In the genomic region with DNA sequence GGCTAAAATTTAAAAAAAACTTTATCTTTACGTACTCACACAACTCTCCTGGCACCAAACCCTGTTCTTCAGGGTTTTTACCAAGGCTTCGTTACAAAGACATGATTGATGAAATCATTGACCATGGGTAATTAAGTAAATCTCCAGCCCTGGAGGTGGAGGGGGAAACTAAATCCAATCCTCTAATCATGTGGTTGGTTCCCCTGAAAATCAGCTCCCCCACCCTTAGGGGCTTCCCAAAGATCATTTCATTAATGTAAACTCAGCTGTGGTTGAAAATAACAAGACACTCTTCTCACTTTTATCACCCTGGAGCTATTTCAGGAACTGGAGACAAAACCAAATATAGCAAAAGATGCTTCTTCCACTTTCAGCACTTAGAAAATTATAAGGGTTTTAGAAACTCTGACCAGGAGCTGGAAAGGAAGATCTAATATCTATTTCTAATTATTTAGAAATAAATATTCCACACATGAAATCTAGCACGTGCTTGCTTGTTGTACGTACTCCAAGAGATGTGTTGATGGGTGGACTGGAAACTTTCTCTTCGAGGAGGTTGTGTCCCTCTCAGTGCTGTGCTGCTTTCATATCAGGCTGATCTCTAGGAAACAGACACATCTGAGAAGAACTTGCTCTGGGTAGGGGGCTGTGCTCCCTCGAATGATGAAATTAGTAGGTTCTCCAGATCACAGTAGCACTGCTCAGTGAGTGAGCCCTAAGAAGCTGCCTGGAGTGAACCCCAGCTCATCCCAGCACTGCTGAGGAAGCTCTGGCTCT, we compare ENCODE assay signal across 15 cellular contexts.
"Had no signal": no experiment of that assay in that cellular context is flagged by ENCODE, and none has a peak within 500 bp of the region (broad histone marks: within the 10 kb centered on the region; RNA-seq: fewer than 3 reads in every experiment).

No MANE protein-coding gene starts in this region.

- H3K36me3 ChIP-seq: neural progenitor cell, right lobe of liver, spleen, stomach, thoracic aorta, upper lobe of right lung had no signal

- DNase-seq: activated CD4-positive, alpha-beta memory T cell treated with anti-CD3 and anti-CD28 coated beads for 36 hours; activated CD8-positive, alpha-beta memory T cell treated with anti-CD3 and anti-CD28 coated beads, Interleukin-2, amount 10 ng/mL, durations not matched to agents 7 days and 5 days; activated naive CD4-positive, alpha-beta T cell treated with anti-CD3 and anti-CD28 coated beads, Interleukin-2, amount 50 U/mL, for 16 hours; activated T-cell treated with anti-CD3 and anti-CD28 coated beads, Interleukin-2, amount 50 U/mL, for 24 hours; dorsolateral prefrontal cortex; midbrain; psoas muscle; right lobe of liver; spleen; stomach; upper lobe of right lung had no signal

- H3K9me3 ChIP-seq: right lobe of liver, thoracic aorta, upper lobe of right lung had no signal

- H2AFZ ChIP-seq: neural progenitor cell had no signal

- H3K27me3 ChIP-seq: dorsolateral prefrontal cortex, neural progenitor cell, right lobe of liver, spleen, stomach, upper lobe of right lung had no signal

- H3K4me1 ChIP-seq: neural progenitor cell, psoas muscle, right lobe of liver, spleen, stomach, upper lobe of right lung had no signal

- H3K4me2 ChIP-seq: neural progenitor cell had no signal

- H3K4me3 ChIP-seq: dorsolateral prefrontal cortex, lung, neural progenitor cell, psoas muscle, right lobe of liver, spleen, stomach, thoracic aorta, upper lobe of right lung had no signal

- ATAC-seq: activated CD8-positive, alpha-beta memory T cell treated with anti-CD3 and anti-CD28 coated beads, Interleukin-2, amount 10 ng/mL, durations not matched to agents 7 days and 5 days; psoas muscle; upper lobe of right lung had no signal

- H3K27ac ChIP-seq: neural progenitor cell, psoas muscle, right lobe of liver, spleen, stomach, thoracic aorta, upper lobe of right lung, VCaP had no signal

- H3K9ac ChIP-seq: neural progenitor cell had no signal
